Comparison of ENCODE assay signal across 8 cellular contexts in the genomic region with DNA sequence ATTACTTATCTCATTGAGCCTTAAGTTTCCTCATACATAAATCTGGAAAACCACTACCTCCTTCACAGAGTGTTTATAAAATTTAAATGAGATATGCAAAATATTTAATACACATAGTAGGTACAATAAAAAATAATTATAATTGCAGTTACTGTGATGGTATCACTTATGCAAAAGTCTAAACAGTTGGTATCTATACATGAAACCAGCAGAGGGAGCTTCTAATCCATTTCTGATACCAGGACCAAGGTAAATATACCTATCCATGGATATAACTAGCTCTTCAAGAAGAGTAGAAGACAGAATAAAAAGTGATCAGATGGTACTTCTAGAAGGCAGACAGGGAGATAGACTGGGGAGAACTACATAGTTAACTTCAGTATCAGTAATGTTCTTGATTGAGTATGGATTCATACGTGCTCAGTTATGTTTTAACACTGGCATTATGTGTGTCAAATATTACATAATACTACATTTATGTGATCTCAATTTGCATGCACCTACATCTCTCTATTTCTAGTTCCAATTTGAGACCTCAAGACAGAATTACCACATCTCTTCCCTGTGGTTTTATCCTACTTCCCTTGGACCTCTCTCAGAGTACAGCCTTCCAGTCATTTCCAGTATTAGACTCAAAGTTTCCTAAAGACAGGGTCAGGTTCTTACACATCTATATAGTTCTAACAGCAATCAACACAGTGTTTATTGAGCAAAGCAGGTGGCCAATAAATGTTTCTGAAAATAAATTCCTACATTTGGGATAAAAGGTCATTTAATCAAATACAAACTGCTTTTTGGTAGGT. TPM values are rescaled to one million over a fixed set of nuclear protein-coding genes. Genes with fewer than 3 reads are reported as not detected.
DNase-seq lines count a peak whose midpoint lies in the region; ATAC-seq, FAIRE-seq and TF ChIP-seq lines count a peak whose summit lies in the region.

No MANE protein-coding gene starts in this region.

- DNase-seq in activated CD8-positive, alpha-beta memory T cell treated with anti-CD3 and anti-CD28 coated beads, Interleukin-2, amount 10 ng/mL, durations not matched to agents 7 days and 5 days = no peak
- DNase-seq in activated CD8-positive, alpha-beta memory T cell treated with anti-CD3 and anti-CD28 coated beads, Interleukin-2, amount 50 U/mL, for 48 hours = no peak
- DNase-seq in astrocyte (ENCODE audit: low read depth) = no peak
- peak; percentile 33 to 53 for DNase-seq in lung microvascular endothelial cell (ENCODE audit: low read depth in 2 of 2)
- DNase-seq in Calu3 = no peak
- no peak for DNase-seq in sigmoid colon
- no peak for DNase-seq in GDM1 (lab: John Stamatoyannopoulos, UW)

- H4K20me1 ChIP-seq in Loucy (ENCODE audit: insufficient read depth, low read length, poor library complexity, severe bottlenecking) = no peaks in the 10 kb centered on the region
- H4K20me1 ChIP-seq in astrocyte (ENCODE audit: insufficient read depth, low read length) = no peaks in the 10 kb centered on the region

- H3F3A ChIP-seq in Loucy (ENCODE audit: low read depth) = no peaks in the 10 kb centered on the region

- no peak overlapping the region for H3K27ac ChIP-seq in astrocyte (ENCODE audit: low read depth, low read length)
- no peak overlapping the region for H3K27ac ChIP-seq in sigmoid colon

- H3K27me3 ChIP-seq in Loucy (ENCODE audit: insufficient read depth, low read length, poor library complexity, severe bottlenecking) (no peaks in the 10 kb centered on the region), astrocyte (ENCODE audit: insufficient read depth, low read length) (no peaks in the 10 kb centered on the region), sigmoid colon (no peaks in the 10 kb centered on the region)

- no peak for FAIRE-seq in astrocyte (lab: Jason Lieb, UNC)

- H3K4me3 Mint-ChIP-seq in activated CD8-positive, alpha-beta memory T cell treated with anti-CD3 and anti-CD28 coated beads, Interleukin-2, amount 10 ng/mL, durations not matched to agents 7 days and 5 days = no peak overlapping the region
- H3K4me3 Mint-ChIP-seq in astrocyte (ENCODE audit: unreplicated experiment) = no peak overlapping the region
- H3K4me3 Mint-ChIP-seq in Calu3 (ENCODE audit: low read depth, unreplicated experiment) = no peak overlapping the region

- intact Hi-C loops in Calu3 (cut with micrococcal nuclease; ENCODE audit: unreplicated experiment) (loop anchor here (1.0 to 2.0 kb wide), 3 partner anchors 110 to 224 kb away; no protein-coding TSS in a partner anchor), sigmoid colon (cut with DNase I) (no loop called here)

- BruUV-seq in Calu3 (replicated peaks; lab: Mats Ljungman, UMichigan) = no TSS peak

- H3K79me2 ChIP-seq in Loucy (ENCODE audit: insufficient read depth, low read length) (no peaks in the 10 kb centered on the region), astrocyte (ENCODE audit: insufficient read depth, low read length) (no peaks in the 10 kb centered on the region)

- CTCF ChIA-PET in activated CD8-positive, alpha-beta memory T cell treated with anti-CD3 and anti-CD28 coated beads, Interleukin-2, amount 10 ng/mL, durations not matched to agents 7 days and 5 days (lab: Charles Lee) = interaction anchor here (0.7 to 2.9 kb wide), 26 partner anchors 10 to 425 kb away, joined by 3 to 44 read pairs (median 4); a partner anchor contains a TSS
- CTCF ChIA-PET in Calu3 (lab: Charles Lee) = interaction anchor here (0.5 to 2.0 kb wide), 10 partner anchors 14 to 425 kb away, joined by 3 to 16 read pairs (median 4); a partner anchor contains a TSS

- H3K36me3 ChIP-seq in Loucy (ENCODE audit: insufficient read depth, low read length) (no peaks in the 10 kb centered on the region), astrocyte (ENCODE audit: insufficient read depth, low read length) (peaks cover 9% of the 10 kb centered on the region), sigmoid colon (peaks cover 0 to 65% (median 11%) of the 10 kb centered on the region in 4 donors)

- no peaks in the 10 kb centered on the region for H3K4me1 Mint-ChIP-seq in activated CD8-positive, alpha-beta memory T cell treated with anti-CD3 and anti-CD28 coated beads, Interleukin-2, amount 10 ng/mL, durations not matched to agents 7 days and 5 days
- H3K4me1 Mint-ChIP-seq in astrocyte (ENCODE audit: low read depth, unreplicated experiment) (no peaks in the 10 kb centered on the region), Calu3 (ENCODE audit: low read depth, unreplicated experiment) (no peaks in the 10 kb centered on the region)

- 87 to 90% methylated on average over 1 of the region's 1 CpG for WGBS in sigmoid colon, 2 donors

- H3K27ac Mint-ChIP-seq in activated CD8-positive, alpha-beta memory T cell treated with anti-CD3 and anti-CD28 coated beads, Interleukin-2, amount 10 ng/mL, durations not matched to agents 7 days and 5 days = no peak overlapping the region
- H3K27ac Mint-ChIP-seq in astrocyte (ENCODE audit: unreplicated experiment) = no peak overlapping the region
- H3K27ac Mint-ChIP-seq in Calu3 (ENCODE audit: unreplicated experiment) = no peak overlapping the region

- TF ChIP-seq CTCF in Loucy (conservative IDR thresholded peaks at IDR 0.05; ENCODE audit: low read length) (peak; percentile 78), astrocyte (IDR thresholded peaks at IDR 0.05; ENCODE audit: insufficient read depth, low read depth, low read length) (peak; percentile 19), Calu3 (IDR thresholded peaks at IDR 0.05; ENCODE audit: unreplicated experiment) (no peak), sigmoid colon (IDR thresholded peaks at IDR 0.05) (peak in 1 of 4 experiments; percentile 25)

- H2AFZ ChIP-seq in Loucy (ENCODE audit: low read length) = no peak overlapping the region
- no peak overlapping the region for H2AFZ ChIP-seq in astrocyte (ENCODE audit: low read depth, low read length)

- H3K4me1 ChIP-seq in Loucy (ENCODE audit: insufficient read depth, low read length, poor library complexity, severe bottlenecking) = no peaks in the 10 kb centered on the region
- H3K4me1 ChIP-seq in astrocyte (ENCODE audit: insufficient read depth, low read length) = no peaks in the 10 kb centered on the region
- no peaks in the 10 kb centered on the region for H3K4me1 ChIP-seq in sigmoid colon

- H3K4me2 ChIP-seq in Loucy (ENCODE audit: low read depth, low read length, poor library complexity, severe bottlenecking) = no peak overlapping the region
- H3K4me2 ChIP-seq in astrocyte (ENCODE audit: low read length) = no peak overlapping the region

- H3K9me2 ChIP-seq in Loucy (replicated peaks; ENCODE audit: low read depth, low read length) = no peaks in the 10 kb centered on the region

- ATAC-seq in activated CD8-positive, alpha-beta memory T cell treated with anti-CD3 and anti-CD28 coated beads, Interleukin-2, amount 10 ng/mL, durations not matched to agents 7 days and 5 days = peak; percentile 55

- H3K9me3 ChIP-seq in Loucy (ENCODE audit: insufficient read depth, low read depth, low read length) (no peaks in the 10 kb centered on the region), astrocyte (ENCODE audit: insufficient read depth, low read depth, low read length) (no peaks in the 10 kb centered on the region), sigmoid colon (no peaks in the 10 kb centered on the region)

- H3K9ac ChIP-seq in Loucy (ENCODE audit: low read depth, low read length, poor library complexity, severe bottlenecking) (no peak overlapping the region), astrocyte (ENCODE audit: low read length) (no peak overlapping the region)

- no peaks in the 10 kb centered on the region for H3K27me3 Mint-ChIP-seq in activated CD8-positive, alpha-beta memory T cell treated with anti-CD3 and anti-CD28 coated beads, Interleukin-2, amount 10 ng/mL, durations not matched to agents 7 days and 5 days
- no peaks in the 10 kb centered on the region for H3K27me3 Mint-ChIP-seq in astrocyte (ENCODE audit: low read depth, unreplicated experiment)
- H3K27me3 Mint-ChIP-seq in Calu3 (ENCODE audit: unreplicated experiment) = no peaks in the 10 kb centered on the region

- H3K4me3 ChIP-seq in Loucy (ENCODE audit: low read length, poor library complexity, severe bottlenecking) (no peak overlapping the region), astrocyte (ENCODE audit: insufficient read depth, low read depth, low read length) (no peak overlapping the region), sigmoid colon (no peak overlapping the region)

- no peaks in the 10 kb centered on the region for H3K9me3 Mint-ChIP-seq in activated CD8-positive, alpha-beta memory T cell treated with anti-CD3 and anti-CD28 coated beads, Interleukin-2, amount 10 ng/mL, durations not matched to agents 7 days and 5 days (ENCODE audit: low read depth)
- H3K9me3 Mint-ChIP-seq in astrocyte (ENCODE audit: unreplicated experiment) = no peaks in the 10 kb centered on the region
- H3K9me3 Mint-ChIP-seq in Calu3 (ENCODE audit: low read depth, unreplicated experiment) = no peaks in the 10 kb centered on the region

- peaks cover 6% of the 10 kb centered on the region for H3K36me3 Mint-ChIP-seq in activated CD8-positive, alpha-beta memory T cell treated with anti-CD3 and anti-CD28 coated beads, Interleukin-2, amount 10 ng/mL, durations not matched to agents 7 days and 5 days
- H3K36me3 Mint-ChIP-seq in astrocyte (ENCODE audit: low read depth, unreplicated experiment) (no peaks in the 10 kb centered on the region), Calu3 (ENCODE audit: insufficient read depth, unreplicated experiment) (peaks cover 6% of the 10 kb centered on the region)

- TF ChIP-seq EP300 in sigmoid colon (IDR thresholded peaks at IDR 0.05) = no peak

- no peak for TF ChIP-seq POLR2A in sigmoid colon (IDR thresholded peaks at IDR 0.05)

RNA-seq across cellular contexts. Expression of a gene that starts 13.7 kb away (rescaled TPM):
- 10 to 100 TPM; 30.5 to 42.2 TPM for total RNA-seq in activated CD8-positive, alpha-beta memory T cell treated with anti-CD3 and anti-CD28 coated beads, Interleukin-2, amount 10 ng/mL, durations not matched to agents 7 days and 5 days
- total RNA-seq in astrocyte (53.1 and 58.5 TPM in 2 replicates), lung microvascular endothelial cell (37.3 and 60.1 TPM in 2 replicates), Calu3 (2022) (57.5 and 61.8 TPM in 2 replicates), sigmoid colon (100 to 1,000 TPM in 1 of 4 donors, 10 to 100 TPM in 3; 70.3 to 100 (median 89.8) TPM)
- polyA plus RNA-seq in sigmoid colon = 100 to 1,000 TPM in 1 of 3 donors, 10 to 100 TPM in 2; 55.7 to 103 (median 90.7) TPM

RNA-seq across cellular contexts. Expression of a gene that starts 48.1 kb away (rescaled TPM):
- 10 to 100 TPM; 17.2 to 23.3 TPM for total RNA-seq in activated CD8-positive, alpha-beta memory T cell treated with anti-CD3 and anti-CD28 coated beads, Interleukin-2, amount 10 ng/mL, durations not matched to agents 7 days and 5 days
- total RNA-seq in astrocyte (20.1 and 23.6 TPM in 2 replicates), lung microvascular endothelial cell (15.5 and 15.9 TPM in 2 replicates), Calu3 (2022) (23.1 and 25.9 TPM in 2 replicates), sigmoid colon (10 to 100 TPM; 22.3 to 40.3 (median 28.8) TPM)
- polyA plus RNA-seq in sigmoid colon = 10 to 100 TPM; 10.5 to 29.1 (median 12.0) TPM

RNA-seq across cellular contexts. Expression of a gene that starts 59.2 kb away (rescaled TPM):
- 1 to 10 TPM in 1 of 2 experiments, under 1 TPM in 1; 0.85 to 1.8 TPM for total RNA-seq in activated CD8-positive, alpha-beta memory T cell treated with anti-CD3 and anti-CD28 coated beads, Interleukin-2, amount 10 ng/mL, durations not matched to agents 7 days and 5 days
- total RNA-seq in astrocyte (2.7 and 2.9 TPM in 2 replicates), lung microvascular endothelial cell (0.20 and 0.22 TPM in 2 replicates), Calu3 (2022) (5.5 and 7.3 TPM in 2 replicates), sigmoid colon (1 to 10 TPM in 1 of 4 donors, not detected in 3; 4.2 TPM)
- 1 to 10 TPM in 1 of 3 donors, under 1 TPM in 1, not detected in 1; 0.44 to 3.7 TPM for polyA plus RNA-seq in sigmoid colon

Comparison
In these comparisons a context has a peak if more than half of its experiments do, and no peak if none do; other contexts are left out.
1. DNase-seq: peak in lung microvascular endothelial cell (2 of 2); none in activated CD8-positive, alpha-beta memory T cell treated with anti-CD3 and anti-CD28 coated beads, Interleukin-2, amount 10 ng/mL, durations not matched to agents 7 days and 5 days (single experiment), activated CD8-positive, alpha-beta memory T cell treated with anti-CD3 and anti-CD28 coated beads, Interleukin-2, amount 50 U/mL, for 48 hours (single experiment), astrocyte (single experiment), Calu3 (single experiment), sigmoid colon (single experiment) and GDM1 (single experiment).